In genomic region chr20:17940447-17940971, GRCh38 we compare ENCODE assay signal across 16 cellular contexts. TPM values are rescaled to one million over a fixed set of nuclear protein-coding genes. Genes with fewer than 3 reads are reported as not detected.
DNase-seq lines count a peak whose midpoint lies in the region; ATAC-seq and TF ChIP-seq lines count a peak whose summit lies in the region.
"Had no signal": no experiment of that assay in that cellular context is flagged by ENCODE, and none has a peak within 500 bp of the region (broad histone marks: within the 10 kb centered on the region; RNA-seq: fewer than 3 reads in every experiment).

No MANE protein-coding gene starts in this region.

- in situ Hi-C loops in Panc1 (cut with HindIII; ENCODE audit: low pct_unique_long_range_greater_than_20kb, low sequenced_read_pairs): no loop called here

- no peaks in the 10 kb centered on the region for H3K9me3 ChIP-seq in Panc1 (ENCODE audit: control insufficient read depth, insufficient read depth, low read depth, low read length)
- H3K9me3 ChIP-seq in left lung: no peaks in the 10 kb centered on the region
- H3K9me3 ChIP-seq: A549, ascending aorta, upper lobe of left lung had no signal

- CTCF ChIA-PET in Panc1 (lab: Charles Lee): interaction anchor here (0.9 kb wide), 1 partner anchor 258 kb away, joined by 6 read pairs; the partner anchor contains the start of gene RRBP1

- peak overlapping the region; percentile 19 for H3K27ac Mint-ChIP-seq in T-helper 2 cell treated with Interferon-gamma antibody and Interleukin-4, amounts not matched to agents 5 μg/mL and 100 μg/mL, for 36 hours

- H3K4me3 ChIP-seq in Panc1 (ENCODE audit: low read depth in 2 of 2, low read length in 2 of 2) (no peak overlapping the region), left lung (no peak overlapping the region)
- H3K4me3 ChIP-seq: A549, ascending aorta, lung, upper lobe of left lung had no signal

- peak; percentile 10; the same call in 1 of the 2 replicates for ATAC-seq in Panc1
- ATAC-seq in omental fat pad (ENCODE audit: low FRiP score): no peak
- no peak for ATAC-seq in left lung
- no peak for ATAC-seq in GM18498 (IDR thresholded peaks at IDR 0.05; ENCODE audit: unreplicated experiment)

- H3K4me3 Mint-ChIP-seq in T-helper 2 cell treated with Interferon-gamma antibody and Interleukin-4, amounts not matched to agents 5 μg/mL and 100 μg/mL, for 36 hours: no peak overlapping the region

- H3K9me3 Mint-ChIP-seq in T-helper 2 cell treated with Interferon-gamma antibody and Interleukin-4, amounts not matched to agents 5 μg/mL and 100 μg/mL, for 36 hours: no peaks in the 10 kb centered on the region

- peaks cover 18% of the 10 kb centered on the region for H3K4me1 Mint-ChIP-seq in T-helper 2 cell treated with Interferon-gamma antibody and Interleukin-4, amounts not matched to agents 5 μg/mL and 100 μg/mL, for 36 hours (ENCODE audit: low read depth)

- no peaks in the 10 kb centered on the region for H3K27me3 Mint-ChIP-seq in T-helper 2 cell treated with Interferon-gamma antibody and Interleukin-4, amounts not matched to agents 5 μg/mL and 100 μg/mL, for 36 hours (ENCODE audit: low read depth)

- H3K36me3 ChIP-seq in Panc1 (ENCODE audit: control insufficient read depth, insufficient read depth, low read length) (peaks cover 30% of the 10 kb centered on the region), left lung (peaks cover 4 to 53% of the 10 kb centered on the region in 2 donors)

- no TSS peak for BruUV-seq in Panc1 (replicated peaks; lab: Mats Ljungman, UMichigan)

- H3K4me1 ChIP-seq in Panc1 (ENCODE audit: control insufficient read depth, insufficient read depth, low read length) (peaks cover 39% of the 10 kb centered on the region), left lung (peaks cover 17 to 28% of the 10 kb centered on the region in 2 donors)
- H3K4me1 ChIP-seq: A549 had no signal

- H3K27ac ChIP-seq in Panc1 (ENCODE audit: low read length): no peak overlapping the region
- no peak overlapping the region for H3K27ac ChIP-seq in left lung
- H3K27ac ChIP-seq: A549, ascending aorta had no signal

- H3K36me3 Mint-ChIP-seq in T-helper 2 cell treated with Interferon-gamma antibody and Interleukin-4, amounts not matched to agents 5 μg/mL and 100 μg/mL, for 36 hours (ENCODE audit: low read depth): peaks cover 51% of the 10 kb centered on the region

- intact Hi-C loops in Panc1 (cut with micrococcal nuclease; ENCODE audit: unreplicated experiment) (no loop called here), left lung (cut with DNase I) (no loop called here)

- H3K27me3 ChIP-seq in Panc1 (ENCODE audit: control insufficient read depth, insufficient read depth, low read length) (no peaks in the 10 kb centered on the region), left lung (no peaks in the 10 kb centered on the region)
- H3K27me3 ChIP-seq: ascending aorta, upper lobe of left lung had no signal

- POLR2A ChIA-PET in Panc1 (lab: Charles Lee): interaction anchor here (0.6 kb wide), 1 partner anchor 54 kb away, joined by 7 read pairs; no protein-coding TSS in a partner anchor

- TF ChIP-seq CTCF in Panc1 (IDR thresholded peaks at IDR 0.05) (no peak), omental fat pad (IDR thresholded peaks at IDR 0.05) (no peak), left lung (IDR thresholded peaks at IDR 0.05) (no peak)

- DNase-seq in T-helper 2 cell treated with Interferon-gamma antibody and Interleukin-4, amounts not matched to agents 5 μg/mL and 100 μg/mL, for 36 hours (ENCODE audit: low spot score): no peak
- DNase-seq in T-helper 2 cell (no peak), Panc1 (ENCODE audit: low read depth, low spot score) (no peak), cerebellar cortex (ENCODE audit: low spot score) (peak; percentile 50), omental fat pad (ENCODE audit: low spot score) (no peak), left lung (no peak)
- DNase-seq in stimulated activated CD8-positive, alpha-beta memory T cell treated with anti-CD3 and anti-CD28 coated beads, Interleukin-4, amount 100 ng/mL, for 48 hours: peak; percentile 31
- DNase-seq: activated T-cell treated with anti-CD3 and anti-CD28 coated beads for 4 hours, NCI-H1092 treated with DMSO at 0.1 percent for 48 hours, nucleus accumbens, RPMI8226, upper lobe of left lung had no signal

RNA-seq across cellular contexts. Expression of gene SNX5, which starts 28.1 kb away (rescaled TPM):
- total RNA-seq in Panc1 (2021; ENCODE audit: unreplicated experiment) (90.8 TPM), omental fat pad (100 to 1,000 TPM; 101 to 232 (median 110) TPM), left lung (10 to 100 TPM; 82.0 to 87.0 TPM)
- polyA plus RNA-seq in Panc1 (2012; ENCODE audit: insufficient read length): 54.6 TPM

RNA-seq across cellular contexts. Expression of gene MGME1, which starts 28.3 kb away (rescaled TPM):
- total RNA-seq in Panc1 (2021; ENCODE audit: unreplicated experiment) (27.0 TPM), omental fat pad (10 to 100 TPM in 1 of 4 donors, 1 to 10 TPM in 3; 5.8 to 12.3 (median 7.3) TPM), left lung (10 to 100 TPM; 13.3 to 13.4 TPM)
- 19.1 TPM for polyA plus RNA-seq in Panc1 (2012; ENCODE audit: insufficient read length)

Comparison
In these comparisons a context has a peak if more than half of its experiments do, and no peak if none do; other contexts are left out.
1. DNase-seq: peak in cerebellar cortex (single experiment) and stimulated activated CD8-positive, alpha-beta memory T cell treated with anti-CD3 and anti-CD28 coated beads, Interleukin-4, amount 100 ng/mL, for 48 hours (single experiment); none in T-helper 2 cell treated with Interferon-gamma antibody and Interleukin-4, amounts not matched to agents 5 μg/mL and 100 μg/mL, for 36 hours (single experiment), T-helper 2 cell (0 of 5), Panc1 (single experiment), omental fat pad (single experiment) and left lung (0 of 2).